Comparison of ENCODE assay signal across 1 cellular context in genomic region chr14:35587373-35587772, GRCh38. TPM values are rescaled to one million over a fixed set of nuclear protein-coding genes. Genes with fewer than 3 reads are reported as not detected.
"Had no signal": no experiment of that assay in that cellular context is flagged by ENCODE, and none has a peak within 500 bp of the region (broad histone marks: within the 10 kb centered on the region; RNA-seq: fewer than 3 reads in every experiment).

No MANE protein-coding gene starts in this region.

RNA-seq across cellular contexts. Expression of gene INSM2, which starts 53.4 kb away (rescaled TPM):
- total RNA-seq: GM12878 had no signal
